In genomic region chr12:32501835-32502333, GRCh38 we compare ENCODE assay signal across 8 cellular contexts.
DNase-seq lines count a peak whose midpoint lies in the region; ATAC-seq and TF ChIP-seq lines count a peak whose summit lies in the region.

No MANE protein-coding gene starts in this region.

- DNase-seq in HAP-1 (ENCODE audit: low spot score in 2 of 2): peak; percentile 88 to 96
- DNase-seq in NCI-H69 (lab: John Stamatoyannopoulos, UW): peak; percentile 100
- peak; percentile 73 for DNase-seq in epithelial cell of esophagus (ENCODE audit: low read depth)
- peak in 1 of 3 donors; percentile 49 for DNase-seq in mucosa of descending colon
- no peak for DNase-seq in mucosa of gallbladder (ENCODE audit: low spot score)
- no peak for DNase-seq in activated CD4-positive, alpha-beta T cell treated with anti-CD3 and anti-CD28 coated beads, Interleukin-2, amount 10 ng/mL, durations not matched to agents 7 days and 5 days

- TF ChIP-seq CTCF in epithelial cell of esophagus (IDR thresholded peaks at IDR 0.05; ENCODE audit: insufficient read depth, low read depth, low read length, missing control alignments) (no peak), mucosa of descending colon (IDR thresholded peaks at IDR 0.05) (no peak)

- in situ Hi-C loops in HAP-1 (cut with MboI; ENCODE audit: low sequenced_read_pairs): no loop called here

- H3K4me3 ChIP-seq in HAP-1 (peak overlapping the region; percentile 17), epithelial cell of esophagus (ENCODE audit: low read length) (no peak overlapping the region), mucosa of descending colon (no peak overlapping the region)

- intact Hi-C loops in mucosa of descending colon (cut with DNase I, micrococcal nuclease): no loop called here

- H3K4me1 ChIP-seq in HAP-1 (peaks cover 20% of the 10 kb centered on the region), mucosa of descending colon (ENCODE audit: low read depth) (peaks cover 5% of the 10 kb centered on the region)

- CTCF ChIA-PET in activated CD4-positive, alpha-beta T cell treated with anti-CD3 and anti-CD28 coated beads, Interleukin-2, amount 10 ng/mL, durations not matched to agents 7 days and 5 days (lab: Charles Lee): no interaction called here

- no peaks in the 10 kb centered on the region for H3K27me3 ChIP-seq in HAP-1 (ENCODE audit: low read depth)

- no peak overlapping the region for H3K27ac Mint-ChIP-seq in activated CD4-positive, alpha-beta T cell treated with anti-CD3 and anti-CD28 coated beads, Interleukin-2, amount 10 ng/mL, durations not matched to agents 7 days and 5 days

- no peaks in the 10 kb centered on the region for H3K27me3 Mint-ChIP-seq in activated CD4-positive, alpha-beta T cell treated with anti-CD3 and anti-CD28 coated beads, Interleukin-2, amount 10 ng/mL, durations not matched to agents 7 days and 5 days

- peaks cover 10% of the 10 kb centered on the region for H3K4me1 Mint-ChIP-seq in activated CD4-positive, alpha-beta T cell treated with anti-CD3 and anti-CD28 coated beads, Interleukin-2, amount 10 ng/mL, durations not matched to agents 7 days and 5 days

- H3K9me3 Mint-ChIP-seq in activated CD4-positive, alpha-beta T cell treated with anti-CD3 and anti-CD28 coated beads, Interleukin-2, amount 10 ng/mL, durations not matched to agents 7 days and 5 days: no peaks in the 10 kb centered on the region

- POLR2A ChIA-PET in activated CD4-positive, alpha-beta T cell treated with anti-CD3 and anti-CD28 coated beads, Interleukin-2, amount 10 ng/mL, durations not matched to agents 7 days and 5 days (lab: Charles Lee): no interaction called here

- H3K36me3 ChIP-seq in HAP-1 (replicated peaks) (no peaks in the 10 kb centered on the region), mucosa of descending colon (ENCODE audit: low read depth) (no peaks in the 10 kb centered on the region)

- ATAC-seq in mucosa of descending colon (peak; percentile 92), HG02642 (IDR thresholded peaks at IDR 0.05; ENCODE audit: poor library complexity, unreplicated experiment) (no peak), GM21737 (IDR thresholded peaks at IDR 0.05; ENCODE audit: unreplicated experiment) (no peak)

- H3K9me3 ChIP-seq in HAP-1 (no peaks in the 10 kb centered on the region), mucosa of descending colon (no peaks in the 10 kb centered on the region)

- H3K36me3 Mint-ChIP-seq in activated CD4-positive, alpha-beta T cell treated with anti-CD3 and anti-CD28 coated beads, Interleukin-2, amount 10 ng/mL, durations not matched to agents 7 days and 5 days (ENCODE audit: low read depth): no peaks in the 10 kb centered on the region

- no peak overlapping the region for H3K4me3 Mint-ChIP-seq in activated CD4-positive, alpha-beta T cell treated with anti-CD3 and anti-CD28 coated beads, Interleukin-2, amount 10 ng/mL, durations not matched to agents 7 days and 5 days

Comparison
In these comparisons a context has a peak if more than half of its experiments do, and no peak if none do; other contexts are left out.
1. DNase-seq: peak in HAP-1 (2 of 2), NCI-H69 (single experiment) and epithelial cell of esophagus (single experiment); none in mucosa of gallbladder (single experiment) and activated CD4-positive, alpha-beta T cell treated with anti-CD3 and anti-CD28 coated beads, Interleukin-2, amount 10 ng/mL, durations not matched to agents 7 days and 5 days (single experiment).